Comparison of ENCODE assay signal across 1 cellular context in the genomic region with DNA sequence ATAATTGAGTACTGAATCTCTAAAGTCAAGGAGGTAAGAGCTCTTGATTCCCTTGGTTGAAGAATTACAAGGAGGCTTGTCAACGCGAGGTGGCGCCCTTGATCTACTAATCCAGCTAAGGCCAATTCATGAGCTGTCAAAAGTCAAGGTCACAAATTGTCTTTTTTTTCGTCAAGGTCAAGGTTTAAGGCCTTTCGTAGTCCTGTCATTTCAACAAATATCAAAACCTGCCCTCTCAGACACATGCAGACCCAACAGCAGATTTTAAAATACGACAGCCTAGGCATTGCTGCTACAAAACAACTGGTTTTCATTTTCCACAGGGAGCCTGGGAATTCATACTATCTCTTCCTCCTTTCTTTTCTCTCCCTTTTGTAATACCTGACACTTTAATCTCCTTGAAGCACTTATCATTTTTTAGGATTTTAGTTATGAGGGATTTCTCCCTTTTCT.
TF ChIP-seq lines count a peak whose summit lies in the region.

No MANE protein-coding gene starts in this region.

TF ChIP-seq in IMR-90, 13 proteins besides CTCF, POLR2A, EP300 and RAD21:
- no peak for TF ChIP-seq RCOR1 (IDR thresholded peaks at IDR 0.05; ENCODE audit: insufficient replicate concordance, low read length)
- no peak for TF ChIP-seq FOS (IDR thresholded peaks at IDR 0.05; ENCODE audit: low read depth, low read length)
- TF ChIP-seq SMC3 (IDR thresholded peaks at IDR 0.05; ENCODE audit: low read depth, low read length) = peak; percentile 84
